ENCODE assay signal across 23 cellular contexts in genomic region chr1:201773764-201774163, GRCh38. TPM values are rescaled to one million over a fixed set of nuclear protein-coding genes. Genes with fewer than 3 reads are reported as not detected.
A peak's percentile ranks its signal among the peaks of the same experiment; 100 is the strongest.
DNase-seq lines count a peak whose midpoint lies in the region; ATAC-seq, FAIRE-seq and TF ChIP-seq lines count a peak whose summit lies in the region.
"Had no signal": no experiment of that assay in that cellular context is flagged by ENCODE, and none has a peak within 500 bp of the region (broad histone marks: within the 10 kb centered on the region; RNA-seq: fewer than 3 reads in every experiment).

No MANE protein-coding gene starts in this region.

- 64 to 68% (median 67%) methylated on average over 4 of the region's 4 CpGs for WGBS in small intestine, 3 donors

- DNase-seq in SK-MEL-5 (ENCODE audit: low read depth, low spot score) (peak; percentile 44), epithelial cell of prostate (ENCODE audit: low read depth, low spot score) (no peak), osteoblast (ENCODE audit: insufficient read length, low spot score, missing footprints) (no peak), small intestine (no peak), hypothalamus (lab: John Stamatoyannopoulos, UW) (no peak), OCI-M1 (lab: John Stamatoyannopoulos, UW) (no peak)
- no peak for DNase-seq in naive thymus-derived CD4-positive, alpha-beta T cell
- DNase-seq: activated CD4-positive, alpha-beta T cell treated with anti-CD3 and anti-CD28 coated beads, Interleukin-2, amount 50 U/mL, for 4 hours; activated naive CD4-positive, alpha-beta T cell; activated T-cell treated with anti-CD3 and anti-CD28 coated beads for 4 hours; aorta; cortex of kidney; DMS 273 treated with DMSO at 0.1 percent for 48 hours; gastrocnemius medialis; H7; NCI-H1417 treated with DMSO at 0.1 percent for 48 hours; NCI-H2171; NCI-H69; pancreas; SHP77; stimulated activated CD4-positive, alpha-beta T cell treated with anti-CD3 and anti-CD28 coated beads, Interleukin-4, amount 100 ng/mL, for 4 hours had no signal

- H4K20me1 ChIP-seq in osteoblast (ENCODE audit: insufficient read depth, low read length) = no peaks in the 10 kb centered on the region

- peak overlapping the region; percentile 10; the same call in 1 of the 2 replicates for H3K4me3 ChIP-seq in ACC112 (ENCODE audit: low read depth, low read length)
- H3K4me3 ChIP-seq in osteoblast (ENCODE audit: insufficient read depth, low read length) = no peak overlapping the region
- no peak overlapping the region for H3K4me3 ChIP-seq in small intestine (ENCODE audit: low read depth in 1 of 2, low read length in 2 of 2)
- no peak overlapping the region for H3K4me3 ChIP-seq in naive thymus-derived CD4-positive, alpha-beta T cell (ENCODE audit: low read length)
- H3K4me3 ChIP-seq: gastrocnemius medialis, pancreas had no signal

- H2AFZ ChIP-seq in ACC112 (ENCODE audit: low read length, unreplicated experiment) (no peak overlapping the region), osteoblast (ENCODE audit: low read length) (no peak overlapping the region)

- H3K4me3 Mint-ChIP-seq in naive thymus-derived CD4-positive, alpha-beta T cell = no peak overlapping the region

- H3K79me2 ChIP-seq in ACC112 (ENCODE audit: control insufficient read depth, insufficient read depth, low read length, unreplicated experiment) (peaks cover 86% of the 10 kb centered on the region), osteoblast (ENCODE audit: insufficient read depth, low read length) (peaks cover 57% of the 10 kb centered on the region)

- in situ Hi-C loops in SK-MEL-5 (cut with HindIII; ENCODE audit: low pct_unique_long_range_greater_than_20kb, low sequenced_read_pairs) = no loop called here

- H3K27me3 Mint-ChIP-seq in naive thymus-derived CD4-positive, alpha-beta T cell = peaks cover 0 to 23% (median 0%) of the 10 kb centered on the region in 5 donors

- no peak overlapping the region for H3K27ac Mint-ChIP-seq in naive thymus-derived CD4-positive, alpha-beta T cell

- H3K4me1 ChIP-seq in ACC112 (ENCODE audit: control insufficient read depth, insufficient read depth, low read length, unreplicated experiment) (peaks cover 85% of the 10 kb centered on the region), osteoblast (ENCODE audit: insufficient read depth, low read length) (peaks cover 68% of the 10 kb centered on the region), small intestine (ENCODE audit: control insufficient read depth in 2 of 2, insufficient read depth in 1 of 2, low read depth in 1 of 2, low read length in 1 of 2) (no peaks in the 10 kb centered on the region)
- no peaks in the 10 kb centered on the region for H3K4me1 ChIP-seq in naive thymus-derived CD4-positive, alpha-beta T cell (ENCODE audit: control insufficient read depth in 2 of 2, insufficient read depth in 2 of 2, low read length in 2 of 2)

- CTCF ChIA-PET in naive thymus-derived CD4-positive, alpha-beta T cell (lab: Charles Lee) = no interaction called here

- peaks cover 2% of the 10 kb centered on the region for H3K9me3 ChIP-seq in osteoblast (ENCODE audit: low read depth, low read length)
- H3K9me3 ChIP-seq in small intestine (ENCODE audit: control insufficient read depth, low read depth) = no peaks in the 10 kb centered on the region
- H3K9me3 ChIP-seq in naive thymus-derived CD4-positive, alpha-beta T cell (ENCODE audit: control insufficient read depth in 2 of 3, low read length in 3 of 3) = peaks cover 0 to 12% (median 0%) of the 10 kb centered on the region in 3 experiments
- H3K9me3 ChIP-seq: pancreas had no signal

- H3K4me1 Mint-ChIP-seq in naive thymus-derived CD4-positive, alpha-beta T cell = peaks cover 0 to 5% (median 0%) of the 10 kb centered on the region in 7 donors

- H3K36me3 Mint-ChIP-seq in naive thymus-derived CD4-positive, alpha-beta T cell = peaks cover 0 to 19% (median 4%) of the 10 kb centered on the region in 5 donors

- TF ChIP-seq CTCF in osteoblast (IDR thresholded peaks at IDR 0.05; ENCODE audit: extremely low read depth, low read depth, low read length) = no peak

- peaks cover 2 to 29% (median 7%) of the 10 kb centered on the region in 11 donors for H3K9me3 Mint-ChIP-seq in naive thymus-derived CD4-positive, alpha-beta T cell

- H3K36me3 ChIP-seq in ACC112 (ENCODE audit: insufficient read depth, low read length) = peaks cover 16% of the 10 kb centered on the region
- H3K36me3 ChIP-seq in osteoblast (ENCODE audit: insufficient read depth, low read length) = peaks cover 3% of the 10 kb centered on the region
- no peaks in the 10 kb centered on the region for H3K36me3 ChIP-seq in small intestine (ENCODE audit: control insufficient read depth in 2 of 2, insufficient read depth in 2 of 2, low read length in 2 of 2)
- no peaks in the 10 kb centered on the region for H3K36me3 ChIP-seq in naive thymus-derived CD4-positive, alpha-beta T cell (ENCODE audit: control insufficient read depth in 2 of 3, insufficient read depth in 3 of 3, low read length in 3 of 3)
- H3K36me3 ChIP-seq: gastrocnemius medialis, pancreas had no signal

- H3K27me3 ChIP-seq in ACC112 (ENCODE audit: insufficient read depth, low read length) = no peaks in the 10 kb centered on the region
- no peaks in the 10 kb centered on the region for H3K27me3 ChIP-seq in osteoblast (ENCODE audit: insufficient read depth, low read length)
- H3K27me3 ChIP-seq in small intestine (ENCODE audit: control insufficient read depth in 2 of 2, insufficient read depth in 2 of 2, low read length in 2 of 2) = no peaks in the 10 kb centered on the region
- no peaks in the 10 kb centered on the region for H3K27me3 ChIP-seq in naive thymus-derived CD4-positive, alpha-beta T cell (ENCODE audit: control insufficient read depth in 2 of 2, insufficient read depth in 2 of 2, low read length in 2 of 2)
- H3K27me3 ChIP-seq: gastrocnemius medialis, pancreas had no signal

- no peak overlapping the region for H3K4me2 ChIP-seq in osteoblast (ENCODE audit: insufficient read depth, low read length)

- ATAC-seq in naive thymus-derived CD4-positive, alpha-beta T cell = no peak
- ATAC-seq: gastrocnemius medialis, pancreas had no signal

- intact Hi-C loops in naive thymus-derived CD4-positive, alpha-beta T cell (cut with micrococcal nuclease) = no loop called here

- FAIRE-seq in small intestine (lab: Jason Lieb, UNC) = no peak
- FAIRE-seq: GM12892, pancreas had no signal

- POLR2A ChIA-PET in naive thymus-derived CD4-positive, alpha-beta T cell (lab: Charles Lee) = no interaction called here

- peak overlapping the region; percentile 87 for H3K27ac ChIP-seq in ACC112 (ENCODE audit: low read depth, low read length)
- peak overlapping the region; percentile 83 for H3K27ac ChIP-seq in epithelial cell of prostate
- H3K27ac ChIP-seq in osteoblast (ENCODE audit: low read depth, low read length) = peak overlapping the region; percentile 96
- no peak overlapping the region for H3K27ac ChIP-seq in small intestine (ENCODE audit: low read depth in 1 of 2, low read length in 1 of 2)
- H3K27ac ChIP-seq in naive thymus-derived CD4-positive, alpha-beta T cell (ENCODE audit: low read depth, low read length) = no peak overlapping the region
- H3K27ac ChIP-seq: pancreas had no signal

RNA-seq across cellular contexts. Expression of gene IPO9, which starts 55.2 kb away (rescaled TPM):
- total RNA-seq in SK-MEL-5 (2014; rRNA removed; shearing (Covaris generic)) = 20.8 and 29.3 TPM in 2 replicates
- 28.8 and 38.0 TPM in 2 replicates for polyA plus RNA-seq in SK-MEL-5 (2015; cell fraction: cytosol; rRNA removed)
- polyA plus RNA-seq in SK-MEL-5 (2015; cell fraction: nucleus; rRNA removed) = 54.6 and 56.0 TPM in 2 replicates
- total RNA-seq in osteoblast = 26.1 and 26.8 TPM in 2 replicates
- 10 to 100 TPM in 1 of 3 donors, 1 to 10 TPM in 2; 7.0 to 15.8 (median 8.7) TPM for polyA plus RNA-seq in small intestine
- 10 to 100 TPM; 28.7 to 55.3 (median 37.9) TPM for total RNA-seq in naive thymus-derived CD4-positive, alpha-beta T cell
- polyA plus RNA-seq in naive thymus-derived CD4-positive, alpha-beta T cell = 10 to 100 TPM; 20.8 to 24.7 TPM

Comparison
In these comparisons a context has a peak if more than half of its experiments do, and no peak if none do; other contexts are left out.
1. H3K27ac ChIP-seq: peak in ACC112 (single experiment), epithelial cell of prostate (single experiment) and osteoblast (single experiment); none in small intestine (0 of 2) and naive thymus-derived CD4-positive, alpha-beta T cell (single experiment).